In genomic region chr15:77808581-77809198, GRCh38 we compare ENCODE assay signal across 21 cellular contexts.
DNase-seq lines count a peak whose midpoint lies in the region; ATAC-seq, FAIRE-seq and TF ChIP-seq lines count a peak whose summit lies in the region.
"Had no signal": no experiment of that assay in that cellular context is flagged by ENCODE, and none has a peak within 500 bp of the region (broad histone marks: within the 10 kb centered on the region; RNA-seq: fewer than 3 reads in every experiment).

No MANE protein-coding gene starts in this region.

- peaks cover 5% of the 10 kb centered on the region for H3K4me1 Mint-ChIP-seq in chondrocyte (ENCODE audit: low read depth)

- H3K27me3 Mint-ChIP-seq in chondrocyte (ENCODE audit: low read depth) = peaks cover 6% of the 10 kb centered on the region

- H3K9ac ChIP-seq in HepG2 (ENCODE audit: insufficient read depth, low read depth, low read length) (no peak overlapping the region), mesendoderm (ENCODE audit: low read length) (no peak overlapping the region)

- H3K4ac ChIP-seq in mesendoderm (ENCODE audit: low read depth, low read length) = no peak overlapping the region

- H3K4me3 ChIP-seq in HepG2 (replicated peaks in 1 of 3; ENCODE audit: insufficient read depth in 1 of 3, low read depth in 2 of 3, low read length in 3 of 3) (no peak overlapping the region), right lobe of liver (no peak overlapping the region), mesendoderm (ENCODE audit: low read length) (no peak overlapping the region)
- H3K4me3 ChIP-seq: GM12878 had no signal

- TF ChIP-seq EP300 in HepG2 (IDR thresholded peaks at IDR 0.05; ENCODE audit: low read depth in 2 of 2, low read length in 2 of 2) (no peak), HepG2 (CRISPR knock-in tag; IDR thresholded peaks at IDR 0.05; ENCODE audit: borderline replicate concordance) (no peak)

- H2AK5ac ChIP-seq in mesendoderm (ENCODE audit: low read length) = no peak overlapping the region

- no peak overlapping the region for H3K4me2 ChIP-seq in HepG2 (ENCODE audit: low read depth, low read length)
- H3K4me2 ChIP-seq in mesendoderm (ENCODE audit: low read length) = no peak overlapping the region

- H2BK5ac ChIP-seq in mesendoderm (ENCODE audit: low read length) = no peak overlapping the region

- no peaks in the 10 kb centered on the region for H3K36me3 ChIP-seq in HepG2 (replicated peaks in 1 of 2; ENCODE audit: control insufficient read depth in 1 of 2, insufficient read depth in 2 of 2, low read length in 2 of 2)
- no peaks in the 10 kb centered on the region for H3K36me3 ChIP-seq in right lobe of liver
- no peaks in the 10 kb centered on the region for H3K36me3 ChIP-seq in mesendoderm (ENCODE audit: control insufficient read depth, insufficient read depth, low read length)

- H3K4me1 ChIP-seq in HepG2 (ENCODE audit: insufficient read depth, low read length) (no peaks in the 10 kb centered on the region), right lobe of liver (no peaks in the 10 kb centered on the region), mesendoderm (ENCODE audit: control insufficient read depth, low read depth, low read length) (no peaks in the 10 kb centered on the region)
- H3K4me1 ChIP-seq: Caco-2 had no signal

- H2AFZ ChIP-seq in HepG2 (ENCODE audit: low read length) = no peak overlapping the region

- H3K9me3 Mint-ChIP-seq in chondrocyte (ENCODE audit: low read depth) = no peaks in the 10 kb centered on the region
- H3K9me3 Mint-ChIP-seq: CD8-positive, alpha-beta T cell had no signal

- no peak overlapping the region for H4K5ac ChIP-seq in mesendoderm (ENCODE audit: low read length)

- DNase-seq in HepG2 (ENCODE audit: low spot score) = no peak
- no peak for DNase-seq in right lobe of liver
- DNase-seq in caudate nucleus (lab: John Stamatoyannopoulos, UW) = no peak
- DNase-seq in mesendoderm = no peak
- no peak for DNase-seq in Kasumi-1 (lab: John Stamatoyannopoulos, UW)
- no peak for DNase-seq in GM19238 (ENCODE audit: insufficient read length, low spot score)
- DNase-seq in chondrocyte (ENCODE audit: low spot score) = no peak
- DNase-seq: Caco-2; CD8-positive, alpha-beta T cell; DMS79; EL; GDM1; NCI-H2029; NCI-H446; SHP77 had no signal

- H3K23ac ChIP-seq in mesendoderm (ENCODE audit: low read length) = peak overlapping the region; percentile 45

- FAIRE-seq in HepG2 (lab: Jason Lieb, UNC) = no peak
- FAIRE-seq: GM12878 had no signal

- in situ Hi-C loops in HepG2 (cut with HindIII; ENCODE audit: extremely low pct_ligation_motif_present, low pct_unique_long_range_greater_than_20kb) = loop anchor here (25.0 kb wide), 1 partner anchor 171 kb away; the partner anchor contains the start of gene LINGO1

- H3K27me3 ChIP-seq in HepG2 (ENCODE audit: control insufficient read depth in 1 of 2, insufficient read depth in 2 of 2, low read length in 2 of 2) (peaks cover 4 to 7% of the 10 kb centered on the region in 2 experiments; a peak in 2 of 5 replicates), right lobe of liver (no peaks in the 10 kb centered on the region), mesendoderm (ENCODE audit: insufficient read depth, low read length, poor library complexity) (no peaks in the 10 kb centered on the region)

- no peak for TF ChIP-seq RAD21 in HepG2 (CRISPR knock-in tag; IDR thresholded peaks at IDR 0.05)

- H3K18ac ChIP-seq in mesendoderm (ENCODE audit: low read length) = no peak overlapping the region

- TF ChIP-seq POLR2A in HepG2 (IDR thresholded peaks at IDR 0.05; ENCODE audit: insufficient read depth in 1 of 2, low read depth in 2 of 2, low read length in 2 of 2) (no peak), right lobe of liver (IDR thresholded peaks at IDR 0.05) (no peak)

- no peak overlapping the region for H4K8ac ChIP-seq in mesendoderm (ENCODE audit: low read depth, low read length)

- H3K27ac Mint-ChIP-seq in chondrocyte (ENCODE audit: unreplicated experiment) = no peak overlapping the region
- H3K27ac Mint-ChIP-seq: CD8-positive, alpha-beta T cell had no signal

- H3K79me2 ChIP-seq in HepG2 (ENCODE audit: insufficient read depth, low read length) (no peaks in the 10 kb centered on the region), mesendoderm (ENCODE audit: control insufficient read depth, insufficient read depth, low read length) (no peaks in the 10 kb centered on the region)

- intact Hi-C loops in HepG2 (cut with micrococcal nuclease; ENCODE audit: unreplicated experiment) (no loop called here), right lobe of liver (cut with DNase I) (no loop called here)

- H3K27ac ChIP-seq in HepG2 (ENCODE audit: extremely low read length, insufficient read depth, low read length) = no peak overlapping the region
- H3K27ac ChIP-seq in right lobe of liver = no peak overlapping the region
- peak overlapping the region; percentile 54 for H3K27ac ChIP-seq in caudate nucleus (ENCODE audit: low read depth, low read length)
- H3K27ac ChIP-seq in mesendoderm (ENCODE audit: low read depth, low read length) = no peak overlapping the region
- H3K27ac ChIP-seq: C4-2B, HL-60, RWPE1 had no signal

- H3K36me3 Mint-ChIP-seq in chondrocyte (ENCODE audit: low read depth) = no peaks in the 10 kb centered on the region
- H3K36me3 Mint-ChIP-seq: CD8-positive, alpha-beta T cell had no signal

- H3K56ac ChIP-seq in mesendoderm (ENCODE audit: low read length) = no peak overlapping the region

- CTCF ChIA-PET in HepG2 (lab: Yijun Ruan, JAX; ENCODE audit: low intra/inter-chr PET ratio, low total read pairs) = no interaction called here

- no peak overlapping the region for H2BK120ac ChIP-seq in mesendoderm (ENCODE audit: low read depth, low read length)

- TF ChIP-seq CTCF in HepG2 (CRISPR knock-in tag; IDR thresholded peaks at IDR 0.05) = no peak
- TF ChIP-seq CTCF in right lobe of liver (IDR thresholded peaks at IDR 0.05) = no peak
- no peak for TF ChIP-seq CTCF in chondrocyte (IDR thresholded peaks at IDR 0.05)

- no peak overlapping the region for H2BK15ac ChIP-seq in mesendoderm (replicated peaks; ENCODE audit: low read depth)

- H3K79me1 ChIP-seq in mesendoderm (ENCODE audit: low read length) = no peaks in the 10 kb centered on the region

- ATAC-seq in HepG2 = no peak; the same call in 2 of the 3 replicates
- ATAC-seq in right lobe of liver = no peak
- ATAC-seq in GM18858 (IDR thresholded peaks at IDR 0.05; ENCODE audit: unreplicated experiment) = no peak
- ATAC-seq: CD8-positive, alpha-beta T cell; GM12878; Panc1 had no signal

- H3K9me3 ChIP-seq in HepG2 (ENCODE audit: low read length) (no peaks in the 10 kb centered on the region), right lobe of liver (no peaks in the 10 kb centered on the region)
- H3K9me3 ChIP-seq: Caco-2 had no signal

- no TSS peak for BruUV-seq in HepG2 (replicated peaks; lab: Mats Ljungman, UMichigan)

- POLR2A ChIA-PET in HepG2 (lab: Yijun Ruan, JAX) = no interaction called here

- WGBS in HepG2 (ENCODE audit: low lambda C conversion rate) = 27% methylated on average over 6 of the region's 8 CpGs
- WGBS in right lobe of liver (ENCODE audit: insufficient coverage, low coverage, low lambda C conversion rate, missing lambda C conversion rate) = 82% methylated on average over 3 of the region's 8 CpGs
- WGBS in mesendoderm (ENCODE audit: extremely low coverage, insufficient coverage, low lambda C conversion rate) = no CpG with 5 or more reads among the region's 8 CpGs

- H4K20me1 ChIP-seq in HepG2 (ENCODE audit: insufficient read depth, low read length) = no peaks in the 10 kb centered on the region

- H3K4me3 Mint-ChIP-seq in chondrocyte (ENCODE audit: unreplicated experiment) = no peak overlapping the region
- H3K4me3 Mint-ChIP-seq: CD8-positive, alpha-beta T cell had no signal

TF ChIP-seq in HepG2, 621 proteins besides CTCF, POLR2A, EP300 and RAD21:
- TF ChIP-seq HNF4A (CRISPR knock-in tag; IDR thresholded peaks at IDR 0.05) = peak; percentile 49
- TF ChIP-seq BHLHE40 (IDR thresholded peaks at IDR 0.05; ENCODE audit: low read length) = peak; percentile 77; the same call in 1 of the 2 replicates
- no peak for TF ChIP-seq HOMEZ (CRISPR knock-in tag; IDR thresholded peaks at IDR 0.05; ENCODE audit: low read depth)
- TF ChIP-seq ZNF770 (CRISPR knock-in tag; IDR thresholded peaks at IDR 0.05) = peak; percentile 62; the same call in 1 of the 2 replicates
TF ChIP-seq in HepG2: peak in this region for 3.
